In the genomic region with DNA sequence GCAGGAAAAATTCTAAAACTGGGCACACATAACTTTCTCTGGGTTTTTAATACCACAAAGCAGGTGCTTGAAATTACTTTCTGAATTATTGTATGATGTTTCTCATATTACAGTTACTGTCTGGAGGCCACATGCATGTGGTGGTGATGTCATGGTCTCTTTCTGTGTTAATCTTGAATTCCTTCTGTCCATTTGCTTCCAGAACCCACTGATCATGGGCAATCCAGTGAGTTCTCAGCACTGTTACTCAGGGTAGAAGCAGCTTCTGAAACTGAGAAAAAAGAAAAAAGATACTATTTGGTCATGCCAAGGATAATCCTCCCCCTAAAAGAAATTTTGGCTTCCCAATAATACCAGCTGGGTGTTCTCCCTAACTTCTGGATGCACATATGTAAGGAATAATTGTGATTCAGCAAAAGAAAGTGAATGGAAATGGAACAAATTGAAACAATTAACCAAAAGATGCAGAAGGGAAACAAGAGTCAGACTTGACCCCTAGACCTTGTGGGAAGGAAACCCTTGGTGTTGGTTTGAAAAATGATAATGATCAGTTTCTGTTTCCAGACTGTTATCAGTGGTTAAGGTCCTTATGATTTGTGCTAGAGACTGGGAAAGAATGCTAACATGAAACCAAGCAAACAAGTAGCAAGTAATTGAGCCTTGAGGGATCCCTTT, we compare ENCODE assay signal across 21 cellular contexts.
DNase-seq lines count a peak whose midpoint lies in the region; TF ChIP-seq lines count a peak whose summit lies in the region.
"Had no signal": no experiment of that assay in that cellular context is flagged by ENCODE, and none has a peak within 500 bp of the region (broad histone marks: within the 10 kb centered on the region; RNA-seq: fewer than 3 reads in every experiment).

No MANE protein-coding gene starts in this region.

- peaks cover 10% of the 10 kb centered on the region for H3K4me1 ChIP-seq in ACC112 (ENCODE audit: control insufficient read depth, insufficient read depth, low read length, unreplicated experiment)
- H3K4me1 ChIP-seq in effector memory CD4-positive, alpha-beta T cell (ENCODE audit: control insufficient read depth, insufficient read depth, low read length, poor library complexity, severe bottlenecking) = no peaks in the 10 kb centered on the region

- H3K9me3 ChIP-seq in effector memory CD4-positive, alpha-beta T cell (ENCODE audit: control insufficient read depth, low read length) = no peaks in the 10 kb centered on the region
- H3K9me3 ChIP-seq: SJCRH30, stomach had no signal

- peak; percentile 37 for DNase-seq in HFF-Myc (ENCODE audit: extremely low read depth, low read depth)
- DNase-seq in astrocyte of the cerebellum (ENCODE audit: low read depth) = peak; percentile 54
- DNase-seq in foreskin fibroblast = peak; percentile 36 to 59
- no peak for DNase-seq in NCI-H446 (lab: John Stamatoyannopoulos, UW)
- DNase-seq in LoVo (ENCODE audit: low spot score) = no peak
- no peak for DNase-seq in effector memory CD4-positive, alpha-beta T cell
- no peak for DNase-seq in NCI-H1694 treated with DMSO at 0.1 percent for 48 hours (lab: John Stamatoyannopoulos, UW)
- DNase-seq: 8988T; activated CD4-positive, alpha-beta T cell treated with anti-CD3 and anti-CD28 coated beads for 36 hours; activated naive CD4-positive, alpha-beta T cell treated with anti-CD3 and anti-CD28 coated beads for 36 hours; CD4-positive, alpha-beta T cell; DND-41; MM.1S; NCI-H187; NCI-H510A; OCI-M1; SJCRH30; stomach; T1000 had no signal

- H3K4me3 ChIP-seq in ACC112 (ENCODE audit: low read depth, low read length) (no peak overlapping the region), HFF-Myc (replicated peaks; ENCODE audit: low read depth, low read length) (no peak overlapping the region), astrocyte of the cerebellum (ENCODE audit: low read depth, low read length) (no peak overlapping the region), foreskin fibroblast (ENCODE audit: low read depth in 1 of 2, low read length in 2 of 2) (no peak overlapping the region)
- no peak overlapping the region for H3K4me3 ChIP-seq in effector memory CD4-positive, alpha-beta T cell (ENCODE audit: insufficient read depth, low read depth, low read length, poor library complexity, severe bottlenecking)
- H3K4me3 ChIP-seq: cardiac muscle cell, SJCRH30, stomach had no signal

- peak overlapping the region; percentile 40; the same call in 1 of the 2 replicates for H3K27ac ChIP-seq in ACC112 (ENCODE audit: low read depth, low read length)
- H3K27ac ChIP-seq in effector memory CD4-positive, alpha-beta T cell (ENCODE audit: insufficient read depth, low read length, poor library complexity, severe bottlenecking) = no peak overlapping the region
- H3K27ac ChIP-seq: cardiac muscle cell, SJCRH30, stomach had no signal

- H2AFZ ChIP-seq in ACC112 (ENCODE audit: low read length, unreplicated experiment) = no peak overlapping the region

- no peaks in the 10 kb centered on the region for H3K27me3 ChIP-seq in ACC112 (ENCODE audit: insufficient read depth, low read length)
- H3K27me3 ChIP-seq in effector memory CD4-positive, alpha-beta T cell (replicated peaks; ENCODE audit: control insufficient read depth, insufficient read depth, low read length, poor library complexity, severe bottlenecking) = no peaks in the 10 kb centered on the region
- H3K27me3 ChIP-seq: cardiac muscle cell, SJCRH30, stomach had no signal

- in situ Hi-C loops in astrocyte of the cerebellum (cut with HindIII; ENCODE audit: low sequenced_read_pairs) = no loop called here

- H3K79me2 ChIP-seq in ACC112 (ENCODE audit: control insufficient read depth, insufficient read depth, low read length, unreplicated experiment) = peaks cover 22% of the 10 kb centered on the region

- peaks cover 5% of the 10 kb centered on the region; the same call in 1 of the 2 replicates for H3K36me3 ChIP-seq in ACC112 (ENCODE audit: insufficient read depth, low read length)
- no peaks in the 10 kb centered on the region for H3K36me3 ChIP-seq in effector memory CD4-positive, alpha-beta T cell (ENCODE audit: control insufficient read depth, insufficient read depth, low read length)
- H3K36me3 ChIP-seq: cardiac muscle cell, SJCRH30, stomach had no signal

- TF ChIP-seq CTCF in HFF-Myc (IDR thresholded peaks at IDR 0.05; ENCODE audit: low read depth, low read length, missing control alignments) (no peak), astrocyte of the cerebellum (IDR thresholded peaks at IDR 0.05; ENCODE audit: low read depth, low read length, missing control alignments) (no peak), foreskin fibroblast (IDR thresholded peaks at IDR 0.05; ENCODE audit: low read depth, low read length) (no peak)

Comparison
In these comparisons a context has a peak if more than half of its experiments do, and no peak if none do; other contexts are left out.
1. DNase-seq: peak in HFF-Myc (single experiment), astrocyte of the cerebellum (single experiment) and foreskin fibroblast (2 of 2); none in NCI-H446 (0 of 2), LoVo (single experiment), effector memory CD4-positive, alpha-beta T cell (0 of 3) and NCI-H1694 treated with DMSO at 0.1 percent for 48 hours (single experiment).